Comparison of ENCODE assay signal across 10 cellular contexts in the genomic region with DNA sequence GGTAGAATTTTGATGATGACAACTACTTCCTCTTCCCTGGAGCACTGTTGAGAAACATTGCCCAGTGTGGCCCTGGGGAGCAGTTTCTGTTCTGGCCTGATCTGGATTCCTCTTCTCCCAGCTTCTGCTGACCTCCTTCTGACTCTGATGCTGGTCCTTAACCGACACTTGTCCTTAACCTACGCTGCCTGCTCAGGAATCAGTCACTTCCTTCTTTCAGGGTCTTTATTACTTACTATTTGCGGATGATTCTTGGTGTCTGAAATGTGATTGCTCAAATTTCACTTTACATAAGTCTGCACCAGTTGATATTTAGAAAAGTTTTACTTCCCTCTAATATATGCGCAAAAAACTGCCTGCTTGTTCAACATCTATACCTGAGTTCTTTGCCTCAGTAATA.
DNase-seq lines count a peak whose midpoint lies in the region; ATAC-seq lines count a peak whose summit lies in the region.
"Had no signal": no experiment of that assay in that cellular context is flagged by ENCODE, and none has a peak within 500 bp of the region (broad histone marks: within the 10 kb centered on the region; RNA-seq: fewer than 3 reads in every experiment).

No MANE protein-coding gene starts in this region.

- H3K4me1 Mint-ChIP-seq in CD4-positive, alpha-beta memory T cell, result peaks cover 12 to 19% (median 15%) of the 10 kb centered on the region in 4 donors
- H3K4me1 Mint-ChIP-seq in naive B cell, result peaks cover 10 to 18% (median 16%) of the 10 kb centered on the region in 3 donors

- POLR2A ChIA-PET in CD4-positive, alpha-beta memory T cell (lab: Charles Lee; ENCODE audit: partially characterized antibody), result no interaction called here

- no peaks in the 10 kb centered on the region for H3K27me3 ChIP-seq in CD4-positive, alpha-beta memory T cell (ENCODE audit: insufficient read depth, low read length)

- CTCF ChIA-PET in CD4-positive, alpha-beta memory T cell (lab: Charles Lee; ENCODE audit: partially characterized antibody), result interaction anchor here (2.3 kb wide), 1 partner anchor 64 kb away, joined by 6 read pairs; no protein-coding TSS in a partner anchor

- DNase-seq in CD4-positive, alpha-beta memory T cell, result no peak
- DNase-seq in SKM-1 (lab: John Stamatoyannopoulos, UW; ENCODE audit: unreplicated experiment) (peak; percentile 94), naive B cell (peak; percentile 18), kidney tubule cell (ENCODE audit: low spot score) (no peak)
- no peak for DNase-seq in activated naive CD4-positive, alpha-beta T cell (lab: John Stamatoyannopoulos, UW)
- DNase-seq: WERI-Rb-1 had no signal

- H3K27me3 Mint-ChIP-seq in CD4-positive, alpha-beta memory T cell, result no peaks in the 10 kb centered on the region
- H3K27me3 Mint-ChIP-seq in naive B cell, result no peaks in the 10 kb centered on the region

- H3K27ac Mint-ChIP-seq in CD4-positive, alpha-beta memory T cell, result peak overlapping the region; percentile 23 to 92 (median 83)
- H3K27ac Mint-ChIP-seq in naive B cell, result peak overlapping the region; percentile 14 to 90 (median 58)
- H3K27ac Mint-ChIP-seq: activated naive CD4-positive, alpha-beta T cell treated with anti-CD3 and anti-CD28 coated beads, Interleukin-2, amount 50 U/mL, for 72 hours had no signal

- no peak overlapping the region for H3K4me3 ChIP-seq in CD4-positive, alpha-beta memory T cell (ENCODE audit: low read length in 2 of 2)

- no peaks in the 10 kb centered on the region for H3K9me3 ChIP-seq in CD4-positive, alpha-beta memory T cell (ENCODE audit: control insufficient read depth in 1 of 2, low read length in 2 of 2)

- intact Hi-C loops in CD4-positive, alpha-beta memory T cell (cut with micrococcal nuclease), result no loop called here

- peaks cover 18% of the 10 kb centered on the region for H3K4me1 ChIP-seq in CD4-positive, alpha-beta memory T cell (ENCODE audit: insufficient read depth, low read length)

- H3K36me3 Mint-ChIP-seq in CD4-positive, alpha-beta memory T cell, result peaks cover 0 to 6% of the 10 kb centered on the region in 2 donors
- H3K36me3 Mint-ChIP-seq in naive B cell, result no peaks in the 10 kb centered on the region
- H3K36me3 Mint-ChIP-seq: activated naive CD4-positive, alpha-beta T cell treated with anti-CD3 and anti-CD28 coated beads, Interleukin-2, amount 50 U/mL, for 72 hours had no signal

- no peak overlapping the region for H3K4me3 Mint-ChIP-seq in CD4-positive, alpha-beta memory T cell
- peak overlapping the region in 7 of 8 donors; percentile 1 to 73 (median 42) for H3K4me3 Mint-ChIP-seq in naive B cell

- H3K36me3 ChIP-seq in CD4-positive, alpha-beta memory T cell (ENCODE audit: insufficient read depth, low read length), result no peaks in the 10 kb centered on the region
- H3K36me3 ChIP-seq: WERI-Rb-1 had no signal

- peak; percentile 82 for ATAC-seq in HG02610 (IDR thresholded peaks at IDR 0.05; ENCODE audit: unreplicated experiment)
- ATAC-seq in naive B cell (ENCODE audit: low read depth in 2 of 2), result peak; percentile 57 to 60
- ATAC-seq in HG02973 (IDR thresholded peaks at IDR 0.05; ENCODE audit: unreplicated experiment), result no peak
- no peak for ATAC-seq in GM18502 (IDR thresholded peaks at IDR 0.05; ENCODE audit: poor library complexity, unreplicated experiment)
- ATAC-seq: activated naive CD4-positive, alpha-beta T cell treated with anti-CD3 and anti-CD28 coated beads, Interleukin-2, amount 50 U/mL, for 72 hours had no signal

- peaks cover 0 to 4% (median 0%) of the 10 kb centered on the region in 8 donors for H3K9me3 Mint-ChIP-seq in CD4-positive, alpha-beta memory T cell
- peaks cover 0 to 4% (median 0%) of the 10 kb centered on the region in 7 donors for H3K9me3 Mint-ChIP-seq in naive B cell
- H3K9me3 Mint-ChIP-seq: activated naive CD4-positive, alpha-beta T cell treated with anti-CD3 and anti-CD28 coated beads, Interleukin-2, amount 50 U/mL, for 72 hours had no signal

- H3K27ac ChIP-seq in CD4-positive, alpha-beta memory T cell (ENCODE audit: low read depth, low read length), result no peak overlapping the region
- H3K27ac ChIP-seq: WERI-Rb-1 had no signal

Comparison
In these comparisons a context has a peak if more than half of its experiments do, and no peak if none do; other contexts are left out.
1. DNase-seq: peak in SKM-1 (single experiment) and naive B cell (single experiment); none in CD4-positive, alpha-beta memory T cell (0 of 5), kidney tubule cell (single experiment) and activated naive CD4-positive, alpha-beta T cell (0 of 4).
2. H3K4me3 Mint-ChIP-seq: peak in naive B cell (7 of 8); none in CD4-positive, alpha-beta memory T cell (0 of 8).
3. ATAC-seq: peak in HG02610 (single experiment) and naive B cell (2 of 2); none in HG02973 (single experiment) and GM18502 (single experiment).